21 cellular contexts compared by ENCODE assay signal in the genomic region with DNA sequence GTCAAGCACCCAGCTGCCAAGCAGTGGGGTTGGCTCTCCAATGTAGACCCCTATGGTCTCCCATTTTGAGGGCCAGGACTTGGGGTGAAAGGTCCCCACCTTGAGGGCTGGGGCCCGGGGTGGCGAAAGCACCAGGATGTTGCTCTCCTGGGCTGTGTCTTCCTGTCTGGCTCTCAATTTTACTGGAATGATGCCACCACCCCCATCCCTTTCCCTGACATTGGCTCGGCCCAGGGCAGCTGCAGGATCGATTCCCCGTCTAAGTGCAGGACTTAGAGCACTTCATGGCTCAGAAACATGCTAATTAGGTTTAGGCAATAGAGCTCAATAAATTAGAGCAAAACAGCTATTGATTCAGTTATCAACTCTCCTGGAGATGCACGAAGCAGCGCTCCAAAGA. TPM values are rescaled to one million over a fixed set of nuclear protein-coding genes. Genes with fewer than 3 reads are reported as not detected.
"Had no signal": no experiment of that assay in that cellular context is flagged by ENCODE, and none has a peak within 500 bp of the region (broad histone marks: within the 10 kb centered on the region; RNA-seq: fewer than 3 reads in every experiment).

No MANE protein-coding gene starts in this region.

- H3K9me3 Mint-ChIP-seq: activated CD4-positive, alpha-beta T cell treated with anti-CD3 and anti-CD28 coated beads, Interleukin-2, amount 10 ng/mL, durations not matched to agents 24 days and 14 days; activated naive CD4-positive, alpha-beta T cell treated with anti-CD3 and anti-CD28 coated beads, Interleukin-2, amount 50 U/mL, for 24 hours; activated T-cell treated with anti-CD3 and anti-CD28 coated beads, Interleukin-2, amount 50 U/mL, for 24 hours had no signal

- H3K4me3 ChIP-seq: ascending aorta, body of pancreas had no signal

- H3K36me3 Mint-ChIP-seq: activated CD8-positive, alpha-beta memory T cell treated with anti-CD3 and anti-CD28 coated beads, Interleukin-2, amount 10 ng/mL, durations not matched to agents 7 days and 5 days; activated naive CD4-positive, alpha-beta T cell treated with anti-CD3 and anti-CD28 coated beads, Interleukin-2, amount 50 U/mL, for 24 hours had no signal

- H3K9me3 ChIP-seq: ascending aorta, body of pancreas had no signal

- DNase-seq: activated B cell treated with CpG ODN at 0.5 μM for 24 hours; activated CD4-positive, alpha-beta T cell treated with anti-CD3 and anti-CD28 coated beads for 1 hour; activated CD4-positive, alpha-beta T cell treated with anti-CD3 and anti-CD28 coated beads, Interleukin-2, amount 10 ng/mL, durations not matched to agents 24 days and 14 days; activated CD4-positive, alpha-beta T cell treated with anti-CD3 and anti-CD28 coated beads, Interleukin-2, amount 50 U/mL, for 48 hours; activated CD8-positive, alpha-beta memory T cell treated with anti-CD3 and anti-CD28 coated beads, Interleukin-2, amount 10 ng/mL, durations not matched to agents 7 days and 5 days; activated T-cell treated with anti-CD3 and anti-CD28 coated beads, Interleukin-2, amount 50 U/mL, for 24 hours; amniotic stem cell; MM.1S; NCI-H1105; NCI-H1436; NCI-H1694 treated with DMSO at 0.1 percent for 48 hours; NCI-H2029 treated with DMSO at 0.1 percent for 48 hours; NCI-H446; NCI-H524; SIG-M5; T-helper 17 cell; T-helper 9 cell had no signal

- H3K27me3 ChIP-seq: ascending aorta, body of pancreas had no signal

- H3K27ac ChIP-seq: ascending aorta, body of pancreas had no signal

- H3K4me1 ChIP-seq: ascending aorta, body of pancreas had no signal

- H3K4me3 Mint-ChIP-seq: activated B cell treated with CpG ODN at 0.5 μM for 24 hours; activated CD4-positive, alpha-beta T cell treated with anti-CD3 and anti-CD28 coated beads, Interleukin-2, amount 10 ng/mL, durations not matched to agents 24 days and 14 days; activated CD8-positive, alpha-beta memory T cell treated with anti-CD3 and anti-CD28 coated beads, Interleukin-2, amount 10 ng/mL, durations not matched to agents 7 days and 5 days; activated naive CD4-positive, alpha-beta T cell treated with anti-CD3 and anti-CD28 coated beads, Interleukin-2, amount 50 U/mL, for 24 hours; activated T-cell treated with anti-CD3 and anti-CD28 coated beads, Interleukin-2, amount 50 U/mL, for 24 hours; T-helper 17 cell had no signal

- H3K4me1 Mint-ChIP-seq: activated B cell treated with CpG ODN at 0.5 μM for 24 hours; activated CD4-positive, alpha-beta T cell treated with anti-CD3 and anti-CD28 coated beads, Interleukin-2, amount 10 ng/mL, durations not matched to agents 24 days and 14 days; activated CD8-positive, alpha-beta memory T cell treated with anti-CD3 and anti-CD28 coated beads, Interleukin-2, amount 10 ng/mL, durations not matched to agents 7 days and 5 days; activated naive CD4-positive, alpha-beta T cell treated with anti-CD3 and anti-CD28 coated beads, Interleukin-2, amount 50 U/mL, for 24 hours had no signal

- H3K27ac Mint-ChIP-seq: activated B cell treated with CpG ODN at 0.5 μM for 24 hours; activated CD4-positive, alpha-beta T cell treated with anti-CD3 and anti-CD28 coated beads, Interleukin-2, amount 10 ng/mL, durations not matched to agents 24 days and 14 days; activated CD8-positive, alpha-beta memory T cell treated with anti-CD3 and anti-CD28 coated beads, Interleukin-2, amount 10 ng/mL, durations not matched to agents 7 days and 5 days; activated naive CD4-positive, alpha-beta T cell treated with anti-CD3 and anti-CD28 coated beads, Interleukin-2, amount 50 U/mL, for 24 hours; activated T-cell treated with anti-CD3 and anti-CD28 coated beads, Interleukin-2, amount 50 U/mL, for 24 hours; T-helper 17 cell had no signal

- H3K36me3 ChIP-seq: ascending aorta had no signal

- ATAC-seq: activated CD8-positive, alpha-beta memory T cell treated with anti-CD3 and anti-CD28 coated beads, Interleukin-2, amount 10 ng/mL, durations not matched to agents 7 days and 5 days; PC-3; T-helper 17 cell had no signal

RNA-seq across cellular contexts. Expression of gene HSPA12A, which starts 27.0 kb away (rescaled TPM):
- total RNA-seq: activated CD4-positive, alpha-beta T cell treated with anti-CD3 and anti-CD28 coated beads, Interleukin-2, amount 10 ng/mL, durations not matched to agents 24 days and 14 days; activated CD8-positive, alpha-beta memory T cell treated with anti-CD3 and anti-CD28 coated beads, Interleukin-2, amount 10 ng/mL, durations not matched to agents 7 days and 5 days had no signal
